ENCODE assay signal across 1 cellular context in the genomic region with DNA sequence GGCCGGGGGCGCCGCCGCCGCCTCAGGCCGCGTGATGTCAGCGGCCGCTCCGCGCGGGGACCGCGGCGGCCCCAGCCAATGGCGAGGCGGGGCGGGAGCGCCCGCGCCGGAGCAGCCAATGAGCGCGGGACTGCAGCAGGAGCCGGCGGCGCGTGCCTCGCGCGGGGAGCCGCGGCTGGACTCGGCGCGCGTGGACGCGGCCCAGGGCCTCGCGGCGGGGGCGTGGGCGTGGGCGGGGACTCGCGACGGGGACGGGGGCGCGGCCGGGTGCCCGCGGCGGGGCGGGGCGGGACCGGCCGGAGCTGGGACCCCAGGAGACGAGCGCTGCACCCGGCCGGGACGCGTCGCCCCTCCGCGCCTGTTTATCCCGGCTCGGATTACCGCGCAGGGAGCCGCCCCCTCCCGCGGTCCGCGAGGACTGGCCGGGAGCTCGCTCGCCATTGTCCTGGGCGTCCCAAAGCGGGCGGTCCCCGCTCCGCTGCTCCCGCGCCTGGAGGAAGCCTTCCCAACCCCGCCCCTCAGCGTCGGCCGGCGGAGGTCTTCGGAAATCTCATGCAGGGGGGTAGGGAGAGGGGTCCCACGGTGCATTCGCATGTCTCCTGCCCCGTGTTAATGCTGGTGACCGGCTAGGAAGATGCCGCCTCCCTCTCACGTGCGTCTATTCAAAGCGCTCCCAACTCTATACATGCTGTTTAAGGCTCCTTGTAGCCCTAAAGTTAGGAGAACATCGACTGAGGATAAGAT.
TF ChIP-seq lines count a peak whose summit lies in the region.

TSS of gene RNF157 (minus strand) at position 33 of the 744 bp plus-strand sequence. CDS start 253 bp downstream, outside the sequence.

TF ChIP-seq in HEK293, 187 proteins besides CTCF, POLR2A, EP300 and RAD21 (continued from another document and continues in another):
- TF ChIP-seq, protein P1, sequence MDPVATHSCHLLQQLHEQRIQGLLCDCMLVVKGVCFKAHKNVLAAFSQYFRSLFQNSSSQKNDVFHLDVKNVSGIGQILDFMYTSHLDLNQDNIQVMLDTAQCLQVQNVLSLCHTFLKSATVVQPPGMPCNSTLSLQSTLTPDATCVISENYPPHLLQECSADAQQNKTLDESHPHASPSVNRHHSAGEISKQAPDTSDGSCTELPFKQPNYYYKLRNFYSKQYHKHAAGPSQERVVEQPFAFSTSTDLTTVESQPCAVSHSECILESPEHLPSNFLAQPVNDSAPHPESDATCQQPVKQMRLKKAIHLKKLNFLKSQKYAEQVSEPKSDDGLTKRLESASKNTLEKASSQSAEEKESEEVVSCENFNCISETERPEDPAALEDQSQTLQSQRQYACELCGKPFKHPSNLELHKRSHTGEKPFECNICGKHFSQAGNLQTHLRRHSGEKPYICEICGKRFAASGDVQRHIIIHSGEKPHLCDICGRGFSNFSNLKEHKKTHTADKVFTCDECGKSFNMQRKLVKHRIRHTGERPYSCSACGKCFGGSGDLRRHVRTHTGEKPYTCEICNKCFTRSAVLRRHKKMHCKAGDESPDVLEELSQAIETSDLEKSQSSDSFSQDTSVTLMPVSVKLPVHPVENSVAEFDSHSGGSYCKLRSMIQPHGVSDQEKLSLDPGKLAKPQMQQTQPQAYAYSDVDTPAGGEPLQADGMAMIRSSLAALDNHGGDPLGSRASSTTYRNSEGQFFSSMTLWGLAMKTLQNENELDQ (tag by site-specific recombination; IDR thresholded peaks at IDR 0.05; ENCODE audit: low read depth): no peak
- TF ChIP-seq ZNF2 (tag by site-specific recombination; IDR thresholded peaks at IDR 0.05) (peak; percentile 31; the same call in 1 of the 2 replicates), ZBTB48 (tag by site-specific recombination; IDR thresholded peaks at IDR 0.05) (no peak), ZNF138 (tag by site-specific recombination; IDR thresholded peaks at IDR 0.05; ENCODE audit: borderline replicate concordance) (no peak), ZBTB44 (tag by site-specific recombination; IDR thresholded peaks at IDR 0.05) (no peak), ZNF792 (tag by site-specific recombination; IDR thresholded peaks at IDR 0.05) (no peak), PBX3 (CRISPR knock-in tag; IDR thresholded peaks at IDR 0.05) (peak; percentile 14; the same call in 1 of the 2 replicates), SP3 (tag by site-specific recombination; IDR thresholded peaks at IDR 0.05) (peak; percentile 66), ZSCAN23 (tag by site-specific recombination; IDR thresholded peaks at IDR 0.05) (0 out of 2 replicates have a peak, but pooled peaks have one; percentile 54), ZNF600 (tag by site-specific recombination; IDR thresholded peaks at IDR 0.05) (no peak), ZNF488 (tag by site-specific recombination; IDR thresholded peaks at IDR 0.05) (no peak), SALL2 (tag by site-specific recombination; IDR thresholded peaks at IDR 0.05; ENCODE audit: borderline replicate concordance) (no peak), TCF7L2 (IDR thresholded peaks at IDR 0.05; ENCODE audit: borderline replicate concordance, low read depth, low read length) (no peak), ZSCAN16 (tag by site-specific recombination; IDR thresholded peaks at IDR 0.05) (no peak), GLI4 (tag by site-specific recombination; IDR thresholded peaks at IDR 0.05) (no peak), ZNF580 (tag by site-specific recombination; IDR thresholded peaks at IDR 0.05) (no peak), ZFHX2 (tag by site-specific recombination; conservative IDR thresholded peaks at IDR 0.05) (peak; percentile 27; the same call in 1 of the 2 replicates), ZNF341 (tag by site-specific recombination; IDR thresholded peaks at IDR 0.05; ENCODE audit: low read depth) (no peak; the same call in 1 of the 2 replicates), ZNF571 (tag by site-specific recombination; IDR thresholded peaks at IDR 0.05) (no peak), ZIC2 (tag by site-specific recombination; IDR thresholded peaks at IDR 0.05) (peak; percentile 56), ZNF37A (tag by site-specific recombination; IDR thresholded peaks at IDR 0.05) (no peak), ZSCAN5A (tag by site-specific recombination; IDR thresholded peaks at IDR 0.05) (no peak), OVOL3 (tag by site-specific recombination; IDR thresholded peaks at IDR 0.05) (no peak), ZNF16 (tag by site-specific recombination; IDR thresholded peaks at IDR 0.05; ENCODE audit: low read depth) (no peak), PRDM10 (tag by site-specific recombination; IDR thresholded peaks at IDR 0.05) (peak; percentile 72), ZNF704 (tag by site-specific recombination; IDR thresholded peaks at IDR 0.05) (no peak), ZNF248 (tag by site-specific recombination; IDR thresholded peaks at IDR 0.05) (no peak), ZNF529 (tag by site-specific recombination; IDR thresholded peaks at IDR 0.05; ENCODE audit: insufficient replicate concordance) (no peak), ZNF501 (tag by site-specific recombination; IDR thresholded peaks at IDR 0.05) (peak; percentile 70), ZSCAN30 (tag by site-specific recombination; IDR thresholded peaks at IDR 0.05) (no peak), ZNF221 (tag by site-specific recombination; IDR thresholded peaks at IDR 0.05; ENCODE audit: borderline replicate concordance) (no peak), ZNF133 (tag by site-specific recombination; IDR thresholded peaks at IDR 0.05) (no peak), ZNF19 (tag by site-specific recombination; IDR thresholded peaks at IDR 0.05; ENCODE audit: low read depth) (no peak), ZNF558 (tag by site-specific recombination; IDR thresholded peaks at IDR 0.05) (no peak), ZNF311 (tag by site-specific recombination; IDR thresholded peaks at IDR 0.05; ENCODE audit: borderline replicate concordance) (no peak), KLF8 (tag by site-specific recombination; IDR thresholded peaks at IDR 0.05) (peak; percentile 57; the same call in 1 of the 2 replicates), ZNF623 (tag by site-specific recombination; IDR thresholded peaks at IDR 0.05) (no peak), HOXD13 (CRISPR knock-in tag; IDR thresholded peaks at IDR 0.05; ENCODE audit: borderline replicate concordance) (no peak), ZNF677 (tag by site-specific recombination; IDR thresholded peaks at IDR 0.05) (no peak)
- TF ChIP-seq, protein P2, sequence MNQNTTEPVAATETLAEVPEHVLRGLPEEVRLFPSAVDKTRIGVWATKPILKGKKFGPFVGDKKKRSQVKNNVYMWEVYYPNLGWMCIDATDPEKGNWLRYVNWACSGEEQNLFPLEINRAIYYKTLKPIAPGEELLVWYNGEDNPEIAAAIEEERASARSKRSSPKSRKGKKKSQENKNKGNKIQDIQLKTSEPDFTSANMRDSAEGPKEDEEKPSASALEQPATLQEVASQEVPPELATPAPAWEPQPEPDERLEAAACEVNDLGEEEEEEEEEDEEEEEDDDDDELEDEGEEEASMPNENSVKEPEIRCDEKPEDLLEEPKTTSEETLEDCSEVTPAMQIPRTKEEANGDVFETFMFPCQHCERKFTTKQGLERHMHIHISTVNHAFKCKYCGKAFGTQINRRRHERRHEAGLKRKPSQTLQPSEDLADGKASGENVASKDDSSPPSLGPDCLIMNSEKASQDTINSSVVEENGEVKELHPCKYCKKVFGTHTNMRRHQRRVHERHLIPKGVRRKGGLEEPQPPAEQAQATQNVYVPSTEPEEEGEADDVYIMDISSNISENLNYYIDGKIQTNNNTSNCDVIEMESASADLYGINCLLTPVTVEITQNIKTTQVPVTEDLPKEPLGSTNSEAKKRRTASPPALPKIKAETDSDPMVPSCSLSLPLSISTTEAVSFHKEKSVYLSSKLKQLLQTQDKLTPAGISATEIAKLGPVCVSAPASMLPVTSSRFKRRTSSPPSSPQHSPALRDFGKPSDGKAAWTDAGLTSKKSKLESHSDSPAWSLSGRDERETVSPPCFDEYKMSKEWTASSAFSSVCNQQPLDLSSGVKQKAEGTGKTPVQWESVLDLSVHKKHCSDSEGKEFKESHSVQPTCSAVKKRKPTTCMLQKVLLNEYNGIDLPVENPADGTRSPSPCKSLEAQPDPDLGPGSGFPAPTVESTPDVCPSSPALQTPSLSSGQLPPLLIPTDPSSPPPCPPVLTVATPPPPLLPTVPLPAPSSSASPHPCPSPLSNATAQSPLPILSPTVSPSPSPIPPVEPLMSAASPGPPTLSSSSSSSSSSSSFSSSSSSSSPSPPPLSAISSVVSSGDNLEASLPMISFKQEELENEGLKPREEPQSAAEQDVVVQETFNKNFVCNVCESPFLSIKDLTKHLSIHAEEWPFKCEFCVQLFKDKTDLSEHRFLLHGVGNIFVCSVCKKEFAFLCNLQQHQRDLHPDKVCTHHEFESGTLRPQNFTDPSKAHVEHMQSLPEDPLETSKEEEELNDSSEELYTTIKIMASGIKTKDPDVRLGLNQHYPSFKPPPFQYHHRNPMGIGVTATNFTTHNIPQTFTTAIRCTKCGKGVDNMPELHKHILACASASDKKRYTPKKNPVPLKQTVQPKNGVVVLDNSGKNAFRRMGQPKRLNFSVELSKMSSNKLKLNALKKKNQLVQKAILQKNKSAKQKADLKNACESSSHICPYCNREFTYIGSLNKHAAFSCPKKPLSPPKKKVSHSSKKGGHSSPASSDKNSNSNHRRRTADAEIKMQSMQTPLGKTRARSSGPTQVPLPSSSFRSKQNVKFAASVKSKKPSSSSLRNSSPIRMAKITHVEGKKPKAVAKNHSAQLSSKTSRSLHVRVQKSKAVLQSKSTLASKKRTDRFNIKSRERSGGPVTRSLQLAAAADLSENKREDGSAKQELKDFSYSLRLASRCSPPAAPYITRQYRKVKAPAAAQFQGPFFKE (tag by site-specific recombination; IDR thresholded peaks at IDR 0.05; ENCODE audit: borderline replicate concordance): no peak
